8 cellular contexts compared by ENCODE assay signal in the genomic region with DNA sequence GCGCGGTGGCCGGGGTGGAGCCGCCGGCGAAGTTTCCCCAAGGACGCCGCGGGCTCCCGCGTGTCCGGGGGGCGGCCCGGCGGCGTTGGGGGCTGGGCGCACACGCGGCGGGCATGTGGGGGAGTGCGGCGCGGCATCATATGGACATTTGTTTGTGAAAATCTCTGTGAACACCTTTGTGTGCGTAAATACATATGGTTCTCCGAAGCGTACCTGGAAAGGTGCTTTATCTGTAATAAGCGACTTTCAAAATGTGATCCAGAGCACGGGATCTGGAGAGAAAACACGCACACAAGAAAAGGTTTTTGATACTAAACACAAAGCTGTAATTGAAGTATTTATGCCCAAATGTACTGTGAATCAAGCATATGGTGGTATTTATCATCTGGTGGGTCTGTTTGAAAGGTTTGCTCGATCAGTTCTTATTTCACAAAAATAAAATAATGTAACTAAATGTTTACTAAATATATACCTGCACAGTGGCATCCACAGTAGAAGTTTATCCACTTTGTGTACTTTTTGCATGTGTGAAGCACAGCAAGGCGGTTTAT.
DNase-seq lines count a peak whose midpoint lies in the region; ATAC-seq and TF ChIP-seq lines count a peak whose summit lies in the region.

No MANE protein-coding gene starts in this region.

- H3K4me2 ChIP-seq in DND-41 (ENCODE audit: insufficient read depth, low read length): peak overlapping the region; percentile 58

- no peaks in the 10 kb centered on the region for H3K27me3 Mint-ChIP-seq in central memory CD8-positive, alpha-beta T cell

- ATAC-seq in DND-41 (ENCODE audit: insufficient read depth, low read depth): no peak
- ATAC-seq in central memory CD8-positive, alpha-beta T cell (replicated peaks; ENCODE audit: extremely low read depth, poor library complexity, severe bottlenecking): no peak

- H3K27me3 ChIP-seq in DND-41 (ENCODE audit: insufficient read depth, low read length, poor library complexity) (no peaks in the 10 kb centered on the region), muscle layer of duodenum (ENCODE audit: low read depth, low read length) (no peaks in the 10 kb centered on the region)

- H3K9me3 ChIP-seq in DND-41 (ENCODE audit: insufficient read depth, low read length, severe bottlenecking): no peaks in the 10 kb centered on the region
- H3K9me3 ChIP-seq in muscle layer of duodenum (ENCODE audit: control insufficient read depth in 1 of 2, low read length in 2 of 2): no peaks in the 10 kb centered on the region

- peak overlapping the region; percentile 53 for H2AFZ ChIP-seq in DND-41 (ENCODE audit: low read depth, low read length)

- peak overlapping the region; percentile 90 for H3K4me3 Mint-ChIP-seq in central memory CD8-positive, alpha-beta T cell

- peaks cover 37% of the 10 kb centered on the region for H3K79me2 ChIP-seq in DND-41 (ENCODE audit: insufficient read depth, low read length)

- DNase-seq in DND-41 (no peak), NAMALWA (ENCODE audit: low spot score) (peak; percentile 76), AML-193 (lab: John Stamatoyannopoulos, UW) (no peak), Ammon's horn (ENCODE audit: low spot score) (no peak), GM03348 (ENCODE audit: low spot score) (no peak)
- peak; percentile 16 to 20 for DNase-seq in central memory CD8-positive, alpha-beta T cell (ENCODE audit: low spot score in 2 of 2)
- no peak for DNase-seq in stimulated activated CD4-positive, alpha-beta T cell treated with anti-CD3 and anti-CD28 coated beads, Interleukin-1b, Interleukin-23, amount 100 ng/mL, for 48 hours

- H4K20me1 ChIP-seq in DND-41 (ENCODE audit: insufficient read depth, low read length): peaks cover 11% of the 10 kb centered on the region; the same call in 1 of the 2 replicates

- H3K27ac ChIP-seq in DND-41 (ENCODE audit: low read length) (peak overlapping the region; percentile 75), muscle layer of duodenum (ENCODE audit: low read length) (peak overlapping the region; percentile 90)

- TF ChIP-seq CTCF in DND-41 (IDR thresholded peaks at IDR 0.05; ENCODE audit: borderline replicate concordance, extremely low read depth, low read length, poor library complexity, severe bottlenecking): no peak

- H3K9me3 Mint-ChIP-seq in central memory CD8-positive, alpha-beta T cell: no peaks in the 10 kb centered on the region

- peaks cover 36% of the 10 kb centered on the region for H3K36me3 Mint-ChIP-seq in central memory CD8-positive, alpha-beta T cell (ENCODE audit: insufficient read depth)

- peak overlapping the region in 1 of 2 experiments; percentile 46; a peak in 2 of 4 replicates for H3K4me3 ChIP-seq in DND-41 (ENCODE audit: low read depth in 1 of 2, low read length in 2 of 2)
- peak overlapping the region; percentile 57 to 69 for H3K4me3 ChIP-seq in muscle layer of duodenum (ENCODE audit: low read depth in 1 of 2, low read length in 2 of 2)

- H3K27ac Mint-ChIP-seq in central memory CD8-positive, alpha-beta T cell (ENCODE audit: low read depth): peak overlapping the region; percentile 90

- H3K36me3 ChIP-seq in DND-41 (ENCODE audit: insufficient read depth, low read length): 0 out of 2 replicates have a peak, but pooled peaks cover 4% of the 10 kb centered on the region
- no peaks in the 10 kb centered on the region for H3K36me3 ChIP-seq in muscle layer of duodenum (ENCODE audit: control insufficient read depth in 1 of 2, insufficient read depth in 2 of 2, low read length in 2 of 2)

- H3K9ac ChIP-seq in DND-41 (ENCODE audit: low read depth, low read length): peak overlapping the region; percentile 58

- H3K4me1 ChIP-seq in DND-41 (ENCODE audit: insufficient read depth, low read length): peaks cover 62% of the 10 kb centered on the region
- H3K4me1 ChIP-seq in muscle layer of duodenum (ENCODE audit: control insufficient read depth in 1 of 2, insufficient read depth in 2 of 2, low read length in 2 of 2): peaks cover 14 to 15% of the 10 kb centered on the region in 2 donors

- peaks cover 57% of the 10 kb centered on the region for H3K4me1 Mint-ChIP-seq in central memory CD8-positive, alpha-beta T cell

Comparison
In these comparisons a context has a peak if more than half of its experiments do, and no peak if none do; other contexts are left out.
1. DNase-seq: peak in NAMALWA (single experiment) and central memory CD8-positive, alpha-beta T cell (2 of 2); none in DND-41 (single experiment), stimulated activated CD4-positive, alpha-beta T cell treated with anti-CD3 and anti-CD28 coated beads, Interleukin-1b, Interleukin-23, amount 100 ng/mL, for 48 hours (single experiment), AML-193 (0 of 2), Ammon's horn (single experiment) and GM03348 (single experiment).